In the genomic region with DNA sequence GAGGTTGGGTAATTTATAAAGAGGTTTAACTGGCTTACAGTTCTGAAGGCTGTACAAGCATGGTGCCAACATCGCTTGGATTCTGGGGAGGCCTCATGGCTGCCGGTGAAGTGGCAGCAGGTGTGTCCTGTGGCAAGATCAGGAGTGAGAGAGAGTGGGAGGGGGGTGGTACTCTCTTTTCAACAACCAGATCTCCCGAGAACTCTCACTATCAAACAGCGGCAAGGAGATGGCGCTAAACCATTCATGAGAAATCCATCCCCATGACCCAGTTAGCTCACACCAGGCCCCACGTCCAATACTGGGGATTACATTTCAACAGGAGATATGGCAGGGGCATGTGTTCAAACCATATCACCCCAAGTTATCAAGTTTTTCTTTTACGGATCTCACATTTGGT, we compare ENCODE assay signal across 1 cellular context.
TF ChIP-seq lines count a peak whose summit lies in the region.

No MANE protein-coding gene starts in this region.

TF ChIP-seq in GM23338, 12 proteins besides CTCF, POLR2A, EP300 and RAD21 (continued from another document):
- TF ChIP-seq, protein P1, sequence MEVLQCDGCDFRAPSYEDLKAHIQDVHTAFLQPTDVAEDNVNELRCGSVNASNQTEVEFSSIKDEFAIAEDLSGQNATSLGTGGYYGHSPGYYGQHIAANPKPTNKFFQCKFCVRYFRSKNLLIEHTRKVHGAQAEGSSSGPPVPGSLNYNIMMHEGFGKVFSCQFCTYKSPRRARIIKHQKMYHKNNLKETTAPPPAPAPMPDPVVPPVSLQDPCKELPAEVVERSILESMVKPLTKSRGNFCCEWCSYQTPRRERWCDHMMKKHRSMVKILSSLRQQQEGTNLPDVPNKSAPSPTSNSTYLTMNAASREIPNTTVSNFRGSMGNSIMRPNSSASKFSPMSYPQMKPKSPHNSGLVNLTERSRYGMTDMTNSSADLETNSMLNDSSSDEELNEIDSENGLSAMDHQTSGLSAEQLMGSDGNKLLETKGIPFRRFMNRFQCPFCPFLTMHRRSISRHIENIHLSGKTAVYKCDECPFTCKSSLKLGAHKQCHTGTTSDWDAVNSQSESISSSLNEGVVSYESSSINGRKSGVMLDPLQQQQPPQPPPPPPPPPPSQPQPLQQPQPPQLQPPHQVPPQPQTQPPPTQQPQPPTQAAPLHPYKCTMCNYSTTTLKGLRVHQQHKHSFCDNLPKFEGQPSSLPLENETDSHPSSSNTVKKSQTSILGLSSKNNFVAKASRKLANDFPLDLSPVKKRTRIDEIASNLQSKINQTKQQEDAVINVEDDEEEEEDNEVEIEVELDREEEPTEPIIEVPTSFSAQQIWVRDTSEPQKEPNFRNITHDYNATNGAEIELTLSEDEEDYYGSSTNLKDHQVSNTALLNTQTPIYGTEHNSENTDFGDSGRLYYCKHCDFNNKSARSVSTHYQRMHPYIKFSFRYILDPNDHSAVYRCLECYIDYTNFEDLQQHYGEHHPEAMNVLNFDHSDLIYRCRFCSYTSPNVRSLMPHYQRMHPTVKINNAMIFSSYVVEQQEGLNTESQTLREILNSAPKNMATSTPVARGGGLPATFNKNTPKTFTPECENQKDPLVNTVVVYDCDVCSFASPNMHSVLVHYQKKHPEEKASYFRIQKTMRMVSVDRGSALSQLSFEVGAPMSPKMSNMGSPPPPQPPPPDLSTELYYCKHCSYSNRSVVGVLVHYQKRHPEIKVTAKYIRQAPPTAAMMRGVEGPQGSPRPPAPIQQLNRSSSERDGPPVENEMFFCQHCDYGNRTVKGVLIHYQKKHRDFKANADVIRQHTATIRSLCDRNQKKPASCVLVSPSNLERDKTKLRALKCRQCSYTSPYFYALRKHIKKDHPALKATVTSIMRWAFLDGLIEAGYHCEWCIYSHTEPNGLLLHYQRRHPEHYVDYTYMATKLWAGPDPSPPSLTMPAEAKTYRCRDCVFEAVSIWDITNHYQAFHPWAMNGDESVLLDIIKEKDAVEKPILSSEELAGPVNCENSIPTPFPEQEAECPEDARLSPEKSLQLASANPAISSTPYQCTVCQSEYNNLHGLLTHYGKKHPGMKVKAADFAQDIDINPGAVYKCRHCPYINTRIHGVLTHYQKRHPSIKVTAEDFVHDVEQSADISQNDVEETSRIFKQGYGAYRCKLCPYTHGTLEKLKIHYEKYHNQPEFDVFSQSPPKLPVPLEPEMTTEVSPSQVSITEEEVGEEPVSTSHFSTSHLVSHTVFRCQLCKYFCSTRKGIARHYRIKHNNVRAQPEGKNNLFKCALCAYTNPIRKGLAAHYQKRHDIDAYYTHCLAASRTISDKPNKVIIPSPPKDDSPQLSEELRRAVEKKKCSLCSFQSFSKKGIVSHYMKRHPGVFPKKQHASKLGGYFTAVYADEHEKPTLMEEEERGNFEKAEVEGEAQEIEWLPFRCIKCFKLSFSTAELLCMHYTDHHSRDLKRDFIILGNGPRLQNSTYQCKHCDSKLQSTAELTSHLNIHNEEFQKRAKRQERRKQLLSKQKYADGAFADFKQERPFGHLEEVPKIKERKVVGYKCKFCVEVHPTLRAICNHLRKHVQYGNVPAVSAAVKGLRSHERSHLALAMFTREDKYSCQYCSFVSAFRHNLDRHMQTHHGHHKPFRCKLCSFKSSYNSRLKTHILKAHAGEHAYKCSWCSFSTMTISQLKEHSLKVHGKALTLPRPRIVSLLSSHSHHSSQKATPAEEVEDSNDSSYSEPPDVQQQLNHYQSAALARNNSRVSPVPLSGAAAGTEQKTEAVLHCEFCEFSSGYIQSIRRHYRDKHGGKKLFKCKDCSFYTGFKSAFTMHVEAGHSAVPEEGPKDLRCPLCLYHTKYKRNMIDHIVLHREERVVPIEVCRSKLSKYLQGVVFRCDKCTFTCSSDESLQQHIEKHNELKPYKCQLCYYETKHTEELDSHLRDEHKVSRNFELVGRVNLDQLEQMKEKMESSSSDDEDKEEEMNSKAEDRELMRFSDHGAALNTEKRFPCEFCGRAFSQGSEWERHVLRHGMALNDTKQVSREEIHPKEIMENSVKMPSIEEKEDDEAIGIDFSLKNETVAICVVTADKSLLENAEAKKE (CRISPR knock-in tag; IDR thresholded peaks at IDR 0.05), result no peak
- no peak for TF ChIP-seq JUNB (IDR thresholded peaks at IDR 0.05; ENCODE audit: unreplicated experiment)
